ENCODE assay signal across 9 cellular contexts in genomic region chr19:37079238-37079637, GRCh38. TPM values are rescaled to one million over a fixed set of nuclear protein-coding genes. Genes with fewer than 3 reads are reported as not detected.
A peak's percentile ranks its signal among the peaks of the same experiment; 100 is the strongest.
DNase-seq lines count a peak whose midpoint lies in the region; ATAC-seq and TF ChIP-seq lines count a peak whose summit lies in the region.
"Had no signal": no experiment of that assay in that cellular context is flagged by ENCODE, and none has a peak within 500 bp of the region (broad histone marks: within the 10 kb centered on the region; RNA-seq: fewer than 3 reads in every experiment).

No MANE protein-coding gene starts in this region.

- H3K9me3 ChIP-seq in transverse colon, result peaks cover 18 to 20% of the 10 kb centered on the region in 2 donors

- H3K27ac ChIP-seq in transverse colon, result no peak overlapping the region

- no peak for TF ChIP-seq POLR2A in transverse colon (IDR thresholded peaks at IDR 0.05)

- no peaks in the 10 kb centered on the region for H3K27me3 Mint-ChIP-seq in activated naive CD4-positive, alpha-beta T cell treated with anti-CD3 and anti-CD28 coated beads, Interleukin-2, amount 10 ng/mL, durations not matched to agents 7 days and 5 days
- H3K27me3 Mint-ChIP-seq in activated T-helper 2 cell treated with anti-CD3 and anti-CD28 coated beads, Interferon-gamma antibody, Interleukin-2, Interleukin-4, amounts not matched to agents 10 μg/mL and 5 μg/mL and 100 μg/mL, durations not matched to agents 14 hours and 24 hours and 36 hours (ENCODE audit: low read depth), result no peaks in the 10 kb centered on the region

- peak overlapping the region; percentile 88 for H3K4me3 Mint-ChIP-seq in activated naive CD4-positive, alpha-beta T cell treated with anti-CD3 and anti-CD28 coated beads, Interleukin-2, amount 10 ng/mL, durations not matched to agents 7 days and 5 days
- H3K4me3 Mint-ChIP-seq in activated T-helper 2 cell treated with anti-CD3 and anti-CD28 coated beads, Interferon-gamma antibody, Interleukin-2, Interleukin-4, amounts not matched to agents 10 μg/mL and 5 μg/mL and 100 μg/mL, durations not matched to agents 14 hours and 24 hours and 36 hours (ENCODE audit: low read depth), result peak overlapping the region; percentile 97

- in situ Hi-C loops in transverse colon (cut with MboI; ENCODE audit: low pct_ligation_motif_present in 1 of 4, low pct_unique_long_range_greater_than_20kb in 1 of 4, low sequenced_read_pairs in 3 of 4), result no loop called here

- intact Hi-C loops in activated T-helper 2 cell treated with anti-CD3 and anti-CD28 coated beads, Interferon-gamma antibody, Interleukin-2, Interleukin-4, amounts not matched to agents 10 μg/mL and 5 μg/mL and 100 μg/mL, durations not matched to agents 14 hours and 24 hours and 36 hours (cut with micrococcal nuclease), result loop anchor here (5.0 to 10.0 kb wide), 3 partner anchors 164 to 392 kb away; partner anchors contain the start of genes ZNF567, ZNF568, ZNF569 and ZNF570
- intact Hi-C loops in transverse colon (cut with DNase I; ENCODE audit: low total_unique reads) (no loop called here), left colon (cut with DNase I, micrococcal nuclease) (no loop called here)

- H3K36me3 ChIP-seq in kidney epithelial cell (ENCODE audit: control insufficient read depth, insufficient read depth, low read length), result no peaks in the 10 kb centered on the region
- H3K36me3 ChIP-seq in transverse colon, result peaks cover 0 to 13% (median 4%) of the 10 kb centered on the region in 4 donors

- H3K36me3 Mint-ChIP-seq in activated naive CD4-positive, alpha-beta T cell treated with anti-CD3 and anti-CD28 coated beads, Interleukin-2, amount 10 ng/mL, durations not matched to agents 7 days and 5 days, result peaks cover 46% of the 10 kb centered on the region
- peaks cover 42% of the 10 kb centered on the region for H3K36me3 Mint-ChIP-seq in activated T-helper 2 cell treated with anti-CD3 and anti-CD28 coated beads, Interferon-gamma antibody, Interleukin-2, Interleukin-4, amounts not matched to agents 10 μg/mL and 5 μg/mL and 100 μg/mL, durations not matched to agents 14 hours and 24 hours and 36 hours (ENCODE audit: low read depth)

- peaks cover 31% of the 10 kb centered on the region for H3K9me3 Mint-ChIP-seq in activated naive CD4-positive, alpha-beta T cell treated with anti-CD3 and anti-CD28 coated beads, Interleukin-2, amount 10 ng/mL, durations not matched to agents 7 days and 5 days
- peaks cover 39% of the 10 kb centered on the region for H3K9me3 Mint-ChIP-seq in activated T-helper 2 cell treated with anti-CD3 and anti-CD28 coated beads, Interferon-gamma antibody, Interleukin-2, Interleukin-4, amounts not matched to agents 10 μg/mL and 5 μg/mL and 100 μg/mL, durations not matched to agents 14 hours and 24 hours and 36 hours

- peaks cover 33% of the 10 kb centered on the region for H3K4me1 Mint-ChIP-seq in activated naive CD4-positive, alpha-beta T cell treated with anti-CD3 and anti-CD28 coated beads, Interleukin-2, amount 10 ng/mL, durations not matched to agents 7 days and 5 days
- H3K4me1 Mint-ChIP-seq in activated T-helper 2 cell treated with anti-CD3 and anti-CD28 coated beads, Interferon-gamma antibody, Interleukin-2, Interleukin-4, amounts not matched to agents 10 μg/mL and 5 μg/mL and 100 μg/mL, durations not matched to agents 14 hours and 24 hours and 36 hours (ENCODE audit: low read depth), result peaks cover 13% of the 10 kb centered on the region

- H3K4me1 ChIP-seq in transverse colon, result peaks cover 8 to 10% (median 9%) of the 10 kb centered on the region in 4 donors

- H3K27me3 ChIP-seq in kidney epithelial cell (ENCODE audit: control insufficient read depth, insufficient read depth, low read length) (no peaks in the 10 kb centered on the region), transverse colon (no peaks in the 10 kb centered on the region)

- WGBS in transverse colon (ENCODE audit: low coverage in 1 of 2), 2 donors, result 93% methylated on average over 4 of the region's 4 CpGs; no CpG with 5 or more reads in 1 of the 2 donors

- H3K27ac Mint-ChIP-seq in activated naive CD4-positive, alpha-beta T cell treated with anti-CD3 and anti-CD28 coated beads, Interleukin-2, amount 10 ng/mL, durations not matched to agents 7 days and 5 days, result peak overlapping the region; percentile 95
- H3K27ac Mint-ChIP-seq in activated T-helper 2 cell treated with anti-CD3 and anti-CD28 coated beads, Interferon-gamma antibody, Interleukin-2, Interleukin-4, amounts not matched to agents 10 μg/mL and 5 μg/mL and 100 μg/mL, durations not matched to agents 14 hours and 24 hours and 36 hours, result peak overlapping the region; percentile 82

- no peak for TF ChIP-seq CTCF in kidney epithelial cell (IDR thresholded peaks at IDR 0.05; ENCODE audit: insufficient read depth, low read length, poor library complexity, severe bottlenecking)
- no peak for TF ChIP-seq CTCF in transverse colon (IDR thresholded peaks at IDR 0.05)

- CTCF ChIA-PET in activated naive CD4-positive, alpha-beta T cell treated with anti-CD3 and anti-CD28 coated beads, Interleukin-2, amount 10 ng/mL, durations not matched to agents 7 days and 5 days (lab: Charles Lee), result no interaction called here

- TF ChIP-seq EP300 in transverse colon (IDR thresholded peaks at IDR 0.05; ENCODE audit: low read depth), result no peak

- H3K4me3 ChIP-seq in kidney epithelial cell (ENCODE audit: low read depth, low read length) (peak overlapping the region; percentile 98), transverse colon (peak overlapping the region in 3 of 4 donors; percentile 55 to 78 (median 73))

- ATAC-seq in GM21381 (IDR thresholded peaks at IDR 0.05; ENCODE audit: unreplicated experiment), result no peak
- no peak for ATAC-seq in left colon

- no peak for DNase-seq in activated naive CD4-positive, alpha-beta T cell treated with anti-CD3 and anti-CD28 coated beads, Interleukin-2, amount 10 ng/mL, durations not matched to agents 7 days and 5 days
- DNase-seq in activated naive CD4-positive, alpha-beta T cell treated with anti-CD3 and anti-CD28 coated beads, Interleukin-2, amount 50 U/mL, for 16 hours, result no peak
- no peak for DNase-seq in activated T-helper 2 cell treated with anti-CD3 and anti-CD28 coated beads, Interferon-gamma antibody, Interleukin-2, Interleukin-4, amounts not matched to agents 10 μg/mL and 5 μg/mL and 100 μg/mL, durations not matched to agents 14 hours and 24 hours and 36 hours (ENCODE audit: low spot score)
- no peak for DNase-seq in kidney epithelial cell (ENCODE audit: low read depth)
- no peak for DNase-seq in transverse colon
- no peak for DNase-seq in left colon
- DNase-seq in NOMO-1 treated with dmso at 0.1 percent for 144 hours (lab: John Stamatoyannopoulos, UW; ENCODE audit: unreplicated experiment), result no peak
- DNase-seq: GDM1 had no signal

RNA-seq across cellular contexts. Expression of gene ZNF420, which starts 1.0 kb away (rescaled TPM):
- 4.7 and 5.5 TPM in 2 replicates for total RNA-seq in activated T-helper 2 cell treated with anti-CD3 and anti-CD28 coated beads, Interferon-gamma antibody, Interleukin-2, Interleukin-4, amounts not matched to agents 10 μg/mL and 5 μg/mL and 100 μg/mL, durations not matched to agents 14 hours and 24 hours and 36 hours
- total RNA-seq in kidney epithelial cell, result 5.8 and 9.1 TPM in 2 replicates
- total RNA-seq in transverse colon, result 1 to 10 TPM in 3 of 4 donors, not detected in 1; 1.4 to 7.5 (median 4.9) TPM
- 1 to 10 TPM; 6.4 to 6.7 TPM for total RNA-seq in left colon
